8 cellular contexts compared by ENCODE assay signal in genomic region chr19:51016798-51017683, GRCh38. TPM values are rescaled to one million over a fixed set of nuclear protein-coding genes. Genes with fewer than 3 reads are reported as not detected.
DNase-seq lines count a peak whose midpoint lies in the region; ATAC-seq lines count a peak whose summit lies in the region.

No MANE protein-coding gene starts in this region.

- H3K9me3 ChIP-seq in mucosa of stomach (ENCODE audit: control insufficient read depth, low read length): no peaks in the 10 kb centered on the region

- CTCF ChIA-PET in activated CD4-positive, alpha-beta T cell treated with anti-CD3 and anti-CD28 coated beads for 36 hours (lab: Charles Lee): interaction anchor here (0.6 to 1.2 kb wide), 5 partner anchors 11 to 515 kb away, joined by 3 to 4 read pairs (median 3); no protein-coding TSS in a partner anchor

- H3K27ac Mint-ChIP-seq in activated CD4-positive, alpha-beta T cell treated with anti-CD3 and anti-CD28 coated beads for 36 hours: no peak overlapping the region
- no peak overlapping the region for H3K27ac Mint-ChIP-seq in stimulated activated naive B cell treated with anti-CD40 and anti-IgM and Interleukin-4, amounts not matched to agents 10 μg/mL and 1 μg/mL and 100 μg/mL, for 72 hours

- no peaks in the 10 kb centered on the region for H3K36me3 Mint-ChIP-seq in activated CD4-positive, alpha-beta T cell treated with anti-CD3 and anti-CD28 coated beads for 36 hours (ENCODE audit: low read depth)
- H3K36me3 Mint-ChIP-seq in stimulated activated naive B cell treated with anti-CD40 and anti-IgM and Interleukin-4, amounts not matched to agents 10 μg/mL and 1 μg/mL and 100 μg/mL, for 72 hours: peaks cover 0 to 13% of the 10 kb centered on the region in 2 donors

- peaks cover 55% of the 10 kb centered on the region for H3K27me3 Mint-ChIP-seq in activated CD4-positive, alpha-beta T cell treated with anti-CD3 and anti-CD28 coated beads for 36 hours
- H3K27me3 Mint-ChIP-seq in stimulated activated naive B cell treated with anti-CD40 and anti-IgM and Interleukin-4, amounts not matched to agents 10 μg/mL and 1 μg/mL and 100 μg/mL, for 72 hours: peaks cover 74 to 76% of the 10 kb centered on the region in 2 donors

- peaks cover 11% of the 10 kb centered on the region for H3K4me1 ChIP-seq in mucosa of stomach (ENCODE audit: control insufficient read depth, insufficient read depth, low read length)

- intact Hi-C loops in activated CD4-positive, alpha-beta T cell treated with anti-CD3 and anti-CD28 coated beads for 36 hours (cut with DNase I, micrococcal nuclease): loop anchor here in 1 of 2 experiments (5.0 kb wide), 1 partner anchor 85 kb away; no protein-coding TSS in a partner anchor

- H3K27me3 ChIP-seq in mucosa of stomach (ENCODE audit: control insufficient read depth, insufficient read depth, low read length): peaks cover 50% of the 10 kb centered on the region

- DNase-seq in GM03348 (ENCODE audit: low spot score) (peak; percentile 85), NCI-H1092 treated with DMSO at 0.1 percent for 48 hours (lab: John Stamatoyannopoulos, UW) (peak; percentile 17), epithelial cell of prostate (ENCODE audit: low read depth, low spot score) (no peak), NCI-H345 (lab: John Stamatoyannopoulos, UW) (no peak), GM19238 (ENCODE audit: insufficient read length, low spot score) (no peak)
- DNase-seq in activated CD4-positive, alpha-beta T cell treated with anti-CD3 and anti-CD28 coated beads for 36 hours: peak; percentile 51
- peak; percentile 33 for DNase-seq in stimulated activated naive B cell treated with anti-CD40 and anti-IgM and Interleukin-4, amounts not matched to agents 10 μg/mL and 1 μg/mL and 100 μg/mL, for 72 hours

- H3K4me3 Mint-ChIP-seq in activated CD4-positive, alpha-beta T cell treated with anti-CD3 and anti-CD28 coated beads for 36 hours: no peak overlapping the region
- peak overlapping the region; percentile 66 to 71 for H3K4me3 Mint-ChIP-seq in stimulated activated naive B cell treated with anti-CD40 and anti-IgM and Interleukin-4, amounts not matched to agents 10 μg/mL and 1 μg/mL and 100 μg/mL, for 72 hours

- POLR2A ChIA-PET in activated CD4-positive, alpha-beta T cell treated with anti-CD3 and anti-CD28 coated beads for 36 hours (lab: Charles Lee): interaction anchor here (0.6 kb wide), 1 partner anchor 137 kb away, joined by 4 read pairs; no protein-coding TSS in a partner anchor

- no peaks in the 10 kb centered on the region for H3K9me3 Mint-ChIP-seq in activated CD4-positive, alpha-beta T cell treated with anti-CD3 and anti-CD28 coated beads for 36 hours (ENCODE audit: low read depth)
- peaks cover 0 to 7% of the 10 kb centered on the region in 2 donors for H3K9me3 Mint-ChIP-seq in stimulated activated naive B cell treated with anti-CD40 and anti-IgM and Interleukin-4, amounts not matched to agents 10 μg/mL and 1 μg/mL and 100 μg/mL, for 72 hours

- H3K4me1 Mint-ChIP-seq in activated CD4-positive, alpha-beta T cell treated with anti-CD3 and anti-CD28 coated beads for 36 hours: peaks cover 18% of the 10 kb centered on the region
- H3K4me1 Mint-ChIP-seq in stimulated activated naive B cell treated with anti-CD40 and anti-IgM and Interleukin-4, amounts not matched to agents 10 μg/mL and 1 μg/mL and 100 μg/mL, for 72 hours: peaks cover 20 to 43% of the 10 kb centered on the region in 2 donors

- peak overlapping the region; percentile 92 for H3K27ac ChIP-seq in epithelial cell of prostate

- peak overlapping the region; percentile 19 for H3K4me3 ChIP-seq in mucosa of stomach (ENCODE audit: low read length)

- ATAC-seq in activated CD4-positive, alpha-beta T cell treated with anti-CD3 and anti-CD28 coated beads for 36 hours: no peak
- ATAC-seq in stimulated activated naive B cell treated with anti-CD40 and anti-IgM and Interleukin-4, amounts not matched to agents 10 μg/mL and 1 μg/mL and 100 μg/mL, for 72 hours (replicated peaks): peak; percentile 43 to 45

- no peaks in the 10 kb centered on the region for H3K36me3 ChIP-seq in mucosa of stomach (ENCODE audit: control insufficient read depth, insufficient read depth, low read length)

- no peak overlapping the region for H3K9ac ChIP-seq in mucosa of stomach (ENCODE audit: low read length)

RNA-seq across cellular contexts. Expression of gene KLK10, which starts 2.5 kb away (rescaled TPM):
- total RNA-seq in activated CD4-positive, alpha-beta T cell treated with anti-CD3 and anti-CD28 coated beads for 36 hours: not detected

RNA-seq across cellular contexts. Expression of gene KLK11, which starts 9.4 kb away (rescaled TPM):
- total RNA-seq in activated CD4-positive, alpha-beta T cell treated with anti-CD3 and anti-CD28 coated beads for 36 hours: not detected

RNA-seq across cellular contexts. Expression of gene KLK8, which starts 15.6 kb away (rescaled TPM):
- total RNA-seq in activated CD4-positive, alpha-beta T cell treated with anti-CD3 and anti-CD28 coated beads for 36 hours: not detected

RNA-seq across cellular contexts. Expression of gene KLK12, which starts 17.8 kb away (rescaled TPM):
- total RNA-seq in activated CD4-positive, alpha-beta T cell treated with anti-CD3 and anti-CD28 coated beads for 36 hours: not detected

RNA-seq across cellular contexts. Expression of gene KLK7, which starts 33.3 kb away (rescaled TPM):
- total RNA-seq in activated CD4-positive, alpha-beta T cell treated with anti-CD3 and anti-CD28 coated beads for 36 hours: not detected

Comparison
In these comparisons a context has a peak if more than half of its experiments do, and no peak if none do; other contexts are left out.
1. DNase-seq: peak in GM03348 (single experiment), NCI-H1092 treated with DMSO at 0.1 percent for 48 hours (single experiment), activated CD4-positive, alpha-beta T cell treated with anti-CD3 and anti-CD28 coated beads for 36 hours (single experiment) and stimulated activated naive B cell treated with anti-CD40 and anti-IgM and Interleukin-4, amounts not matched to agents 10 μg/mL and 1 μg/mL and 100 μg/mL, for 72 hours (single experiment); none in epithelial cell of prostate (single experiment), NCI-H345 (single experiment) and GM19238 (single experiment).